ENCODE assay signal across 9 cellular contexts in genomic region chr2:128260239-128261138, GRCh38. TPM values are rescaled to one million over a fixed set of nuclear protein-coding genes. Genes with fewer than 3 reads are reported as not detected.
DNase-seq lines count a peak whose midpoint lies in the region; ATAC-seq, FAIRE-seq and TF ChIP-seq lines count a peak whose summit lies in the region.
"Had no signal": no experiment of that assay in that cellular context is flagged by ENCODE, and none has a peak within 500 bp of the region (broad histone marks: within the 10 kb centered on the region; RNA-seq: fewer than 3 reads in every experiment).

No MANE protein-coding gene starts in this region.

- peak; percentile 55 for TF ChIP-seq CTCF in bronchial epithelial cell (IDR thresholded peaks at IDR 0.05; ENCODE audit: insufficient read depth, low read length, severe bottlenecking)

- ATAC-seq in HG03520 (IDR thresholded peaks at IDR 0.05; ENCODE audit: unreplicated experiment), result no peak

- H3K4me3 ChIP-seq in bronchial epithelial cell (ENCODE audit: low read depth, low read length), result peak overlapping the region; percentile 16
- H3K4me3 ChIP-seq: gastrocnemius medialis had no signal

- no peak for FAIRE-seq in bronchial epithelial cell (lab: Jason Lieb, UNC)

- H3K27me3 ChIP-seq in bronchial epithelial cell (ENCODE audit: control insufficient read depth, insufficient read depth, low read length), result no peaks in the 10 kb centered on the region
- H3K27me3 ChIP-seq: gastrocnemius medialis had no signal

- no peaks in the 10 kb centered on the region for H3K36me3 ChIP-seq in bronchial epithelial cell (ENCODE audit: control insufficient read depth, insufficient read depth, low read length)
- H3K36me3 ChIP-seq: gastrocnemius medialis had no signal

- DNase-seq in HPDE6-E6E7 (ENCODE audit: extremely low spot score) (peak; percentile 84), bronchial epithelial cell (ENCODE audit: low read depth) (peak; percentile 79), iPS-NIHi11 (ENCODE audit: low spot score) (peak; percentile 72), stromal cell of bone marrow (ENCODE audit: low read depth) (peak; percentile 76), NCI-H345 treated with DMSO at 0.1 percent for 48 hours (lab: John Stamatoyannopoulos, UW; ENCODE audit: unreplicated experiment) (no peak), activated gamma-delta T cell (lab: John Stamatoyannopoulos, UW) (no peak), CD1c-positive myeloid dendritic cell (ENCODE audit: extremely low spot score) (no peak)
- DNase-seq: gastrocnemius medialis had no signal

RNA-seq across cellular contexts. Expression of gene HS6ST1, which starts 58.2 kb away (rescaled TPM):
- total RNA-seq in bronchial epithelial cell, result 19.2 and 21.3 TPM in 2 replicates

Comparison
In these comparisons a context has a peak if more than half of its experiments do, and no peak if none do; other contexts are left out.
1. DNase-seq: peak in HPDE6-E6E7 (single experiment), bronchial epithelial cell (single experiment), iPS-NIHi11 (single experiment) and stromal cell of bone marrow (single experiment); none in NCI-H345 treated with DMSO at 0.1 percent for 48 hours (single experiment), activated gamma-delta T cell (single experiment) and CD1c-positive myeloid dendritic cell (single experiment).